ENCODE assay signal across 36 cellular contexts in genomic region chr15:56982987-56983386, GRCh38.
DNase-seq lines count a peak whose midpoint lies in the region; ATAC-seq, FAIRE-seq and TF ChIP-seq lines count a peak whose summit lies in the region.
"Had no signal": no experiment of that assay in that cellular context is flagged by ENCODE, and none has a peak within 500 bp of the region (broad histone marks: within the 10 kb centered on the region; RNA-seq: fewer than 3 reads in every experiment).

No MANE protein-coding gene starts in this region.

- H3K4me1 Mint-ChIP-seq in activated CD4-positive, alpha-beta T cell treated with anti-CD3 and anti-CD28 coated beads for 36 hours: peaks cover 52% of the 10 kb centered on the region
- peaks cover 15% of the 10 kb centered on the region for H3K4me1 Mint-ChIP-seq in activated CD4-positive, alpha-beta T cell treated with anti-CD3 and anti-CD28 coated beads, Interleukin-2, amount 10 ng/mL, durations not matched to agents 24 days and 14 days

- no peaks in the 10 kb centered on the region for H3K27me3 Mint-ChIP-seq in activated CD4-positive, alpha-beta T cell treated with anti-CD3 and anti-CD28 coated beads for 36 hours
- H3K27me3 Mint-ChIP-seq in activated CD4-positive, alpha-beta T cell treated with anti-CD3 and anti-CD28 coated beads, Interleukin-2, amount 10 ng/mL, durations not matched to agents 24 days and 14 days: no peaks in the 10 kb centered on the region
- H3K27me3 Mint-ChIP-seq: activated naive CD8-positive, alpha-beta T cell treated with anti-CD3 and anti-CD28 coated beads, Interleukin-2, amount 50 U/mL, for 24 hours; central memory CD8-positive, alpha-beta T cell; dendritic cell treated with granulocyte-macrophage colony-stimulating factor and Interleukin-4, amounts not matched to agents 40 ng/mL and 50 ng/mL, for 4 days; naive B cell; stimulated activated memory B cell treated with anti-CD40 and anti-IgM and Interleukin-4, amounts not matched to agents 10 μg/mL and 1 μg/mL and 100 μg/mL, for 72 hours had no signal

- CTCF ChIA-PET in activated CD4-positive, alpha-beta T cell treated with anti-CD3 and anti-CD28 coated beads for 36 hours (lab: Charles Lee): no interaction called here

- POLR2A ChIA-PET in activated CD4-positive, alpha-beta T cell treated with anti-CD3 and anti-CD28 coated beads for 36 hours (lab: Charles Lee): no interaction called here

- no peak overlapping the region for H2AFZ ChIP-seq in Karpas-422 (ENCODE audit: low read length)

- DNase-seq in activated CD4-positive, alpha-beta T cell treated with anti-CD3 and anti-CD28 coated beads for 36 hours: no peak
- DNase-seq in activated CD4-positive, alpha-beta T cell treated with anti-CD3 and anti-CD28 coated beads, Interleukin-2, amount 10 ng/mL, durations not matched to agents 24 days and 14 days: no peak
- no peak for DNase-seq in Karpas-422
- DNase-seq in choroid plexus epithelial cell (ENCODE audit: low read depth): peak; percentile 18
- DNase-seq in small intestine: peak; percentile 52
- no peak for DNase-seq in activated effector memory CD4-positive, alpha-beta T cell treated with anti-CD3 and anti-CD28 coated beads, Interleukin-2, amount 50 U/mL, for 16 hours
- DNase-seq: activated CD4-positive, alpha-beta T cell treated with anti-CD3 and anti-CD28 coated beads, Interleukin-2, amount 50 U/mL, for 1 hour; activated gamma-delta T cell treated with Interleukin-2 at 50 U/mL for 16 hours; activated naive CD8-positive, alpha-beta T cell treated with anti-CD3 and anti-CD28 coated beads, Interleukin-2, amount 50 U/mL, for 24 hours; activated T-cell treated with anti-CD3 and anti-CD28 coated beads, Interleukin-2, amount 50 U/mL, for 1 hour; DMS153; endodermal cell; foreskin fibroblast; H9; head of caudate nucleus; midbrain; naive B cell; NCI-H1436 treated with DMSO at 0.1 percent for 48 hours; NCI-H226; NCI-H526 treated with DMSO at 0.1 percent for 48 hours; SHP77; SW 1271; upper lobe of right lung; WERI-Rb-1 had no signal

- peak; percentile 26 for ATAC-seq in activated CD4-positive, alpha-beta T cell treated with anti-CD3 and anti-CD28 coated beads for 36 hours
- no peak for ATAC-seq in HG02642 (IDR thresholded peaks at IDR 0.05; ENCODE audit: poor library complexity, unreplicated experiment)
- ATAC-seq in GM19455 (IDR thresholded peaks at IDR 0.05; ENCODE audit: unreplicated experiment): no peak
- ATAC-seq: activated naive CD8-positive, alpha-beta T cell treated with anti-CD3 and anti-CD28 coated beads, Interleukin-2, amount 50 U/mL, for 24 hours; Panc1; stimulated activated memory B cell treated with anti-CD40 and anti-IgM and Interleukin-4, amounts not matched to agents 10 μg/mL and 1 μg/mL and 100 μg/mL, for 72 hours; upper lobe of right lung had no signal

- no peaks in the 10 kb centered on the region for H4K20me1 ChIP-seq in Karpas-422 (ENCODE audit: insufficient read depth, low read depth, low read length)

- peaks cover 98% of the 10 kb centered on the region for H3K79me2 ChIP-seq in Karpas-422 (ENCODE audit: low read length)

- no peak overlapping the region for H3K27ac Mint-ChIP-seq in activated CD4-positive, alpha-beta T cell treated with anti-CD3 and anti-CD28 coated beads for 36 hours
- H3K27ac Mint-ChIP-seq in activated CD4-positive, alpha-beta T cell treated with anti-CD3 and anti-CD28 coated beads, Interleukin-2, amount 10 ng/mL, durations not matched to agents 24 days and 14 days: no peak overlapping the region
- H3K27ac Mint-ChIP-seq: activated naive CD8-positive, alpha-beta T cell treated with anti-CD3 and anti-CD28 coated beads, Interleukin-2, amount 50 U/mL, for 24 hours; dendritic cell treated with granulocyte-macrophage colony-stimulating factor and Interleukin-4, amounts not matched to agents 40 ng/mL and 50 ng/mL, for 4 days; endodermal cell; H9; stimulated activated memory B cell treated with anti-CD40 and anti-IgM and Interleukin-4, amounts not matched to agents 10 μg/mL and 1 μg/mL and 100 μg/mL, for 72 hours had no signal

- intact Hi-C loops in activated CD4-positive, alpha-beta T cell treated with anti-CD3 and anti-CD28 coated beads for 36 hours (cut with DNase I, micrococcal nuclease): loop anchor here in 1 of 2 experiments (10.0 kb wide), 1 partner anchor 248 kb away; the partner anchor contains the start of gene ZNF280D
- intact Hi-C loops in activated CD4-positive, alpha-beta T cell treated with anti-CD3 and anti-CD28 coated beads, Interleukin-2, amount 10 ng/mL, durations not matched to agents 24 days and 14 days (cut with micrococcal nuclease): loop anchor here (10.0 kb wide), 1 partner anchor 172 kb away; no protein-coding TSS in a partner anchor

- H3K27me3 ChIP-seq in Karpas-422 (ENCODE audit: low read length): no peaks in the 10 kb centered on the region
- H3K27me3 ChIP-seq in small intestine (ENCODE audit: control insufficient read depth in 2 of 2, insufficient read depth in 2 of 2, low read length in 2 of 2): no peaks in the 10 kb centered on the region
- H3K27me3 ChIP-seq: esophagus muscularis mucosa, upper lobe of right lung had no signal

- H3K9me2 ChIP-seq in Karpas-422 (replicated peaks; ENCODE audit: insufficient read depth, low read length): no peaks in the 10 kb centered on the region

- no peaks in the 10 kb centered on the region for H3K9me3 Mint-ChIP-seq in activated CD4-positive, alpha-beta T cell treated with anti-CD3 and anti-CD28 coated beads for 36 hours (ENCODE audit: low read depth)
- no peaks in the 10 kb centered on the region for H3K9me3 Mint-ChIP-seq in activated CD4-positive, alpha-beta T cell treated with anti-CD3 and anti-CD28 coated beads, Interleukin-2, amount 10 ng/mL, durations not matched to agents 24 days and 14 days
- H3K9me3 Mint-ChIP-seq: activated naive CD8-positive, alpha-beta T cell treated with anti-CD3 and anti-CD28 coated beads, Interleukin-2, amount 50 U/mL, for 24 hours; central memory CD8-positive, alpha-beta T cell; dendritic cell treated with granulocyte-macrophage colony-stimulating factor and Interleukin-4, amounts not matched to agents 40 ng/mL and 50 ng/mL, for 4 days; endodermal cell; H9; naive B cell; stimulated activated memory B cell treated with anti-CD40 and anti-IgM and Interleukin-4, amounts not matched to agents 10 μg/mL and 1 μg/mL and 100 μg/mL, for 72 hours had no signal

- 19 to 59% (median 38%) methylated on average over 1 of the region's 1 CpG for WGBS in small intestine, 3 donors

- H3K4me2 ChIP-seq in Karpas-422 (ENCODE audit: low read depth, low read length, poor library complexity, severe bottlenecking): peak overlapping the region; percentile 6
- H3K4me2 ChIP-seq: KMS-11 had no signal

- no peak overlapping the region for H3K4me3 Mint-ChIP-seq in activated CD4-positive, alpha-beta T cell treated with anti-CD3 and anti-CD28 coated beads for 36 hours
- no peak overlapping the region for H3K4me3 Mint-ChIP-seq in activated CD4-positive, alpha-beta T cell treated with anti-CD3 and anti-CD28 coated beads, Interleukin-2, amount 10 ng/mL, durations not matched to agents 24 days and 14 days
- H3K4me3 Mint-ChIP-seq: activated naive CD8-positive, alpha-beta T cell treated with anti-CD3 and anti-CD28 coated beads, Interleukin-2, amount 50 U/mL, for 24 hours; central memory CD8-positive, alpha-beta T cell; dendritic cell treated with granulocyte-macrophage colony-stimulating factor and Interleukin-4, amounts not matched to agents 40 ng/mL and 50 ng/mL, for 4 days; endodermal cell; H9; naive B cell; stimulated activated memory B cell treated with anti-CD40 and anti-IgM and Interleukin-4, amounts not matched to agents 10 μg/mL and 1 μg/mL and 100 μg/mL, for 72 hours had no signal

- H3K4me3 ChIP-seq in Karpas-422 (ENCODE audit: low read length) (no peak overlapping the region), choroid plexus epithelial cell (ENCODE audit: low read depth, low read length) (no peak overlapping the region), small intestine (ENCODE audit: low read depth in 1 of 2, low read length in 2 of 2) (no peak overlapping the region)
- H3K4me3 ChIP-seq: esophagus muscularis mucosa, upper lobe of right lung had no signal

- H3K27ac ChIP-seq in Karpas-422 (ENCODE audit: low read length): peak overlapping the region; percentile 95
- H3K27ac ChIP-seq in small intestine (ENCODE audit: low read depth in 1 of 2, low read length in 1 of 2): no peak overlapping the region
- H3K27ac ChIP-seq: esophagus muscularis mucosa, KMS-11, upper lobe of right lung, WERI-Rb-1 had no signal

- H3K36me3 Mint-ChIP-seq in activated CD4-positive, alpha-beta T cell treated with anti-CD3 and anti-CD28 coated beads for 36 hours (ENCODE audit: low read depth): no peaks in the 10 kb centered on the region
- H3K36me3 Mint-ChIP-seq in activated CD4-positive, alpha-beta T cell treated with anti-CD3 and anti-CD28 coated beads, Interleukin-2, amount 10 ng/mL, durations not matched to agents 24 days and 14 days (ENCODE audit: low read depth): no peaks in the 10 kb centered on the region
- H3K36me3 Mint-ChIP-seq: naive B cell; stimulated activated memory B cell treated with anti-CD40 and anti-IgM and Interleukin-4, amounts not matched to agents 10 μg/mL and 1 μg/mL and 100 μg/mL, for 72 hours had no signal

- no peak for FAIRE-seq in small intestine (lab: Jason Lieb, UNC)
- FAIRE-seq: A204.1, astrocyte, GM12892, HTR-8/SVneo had no signal

- H3K9me3 ChIP-seq in Karpas-422 (ENCODE audit: low read length) (no peaks in the 10 kb centered on the region), small intestine (ENCODE audit: control insufficient read depth, low read depth) (no peaks in the 10 kb centered on the region)
- H3K9me3 ChIP-seq: esophagus muscularis mucosa, upper lobe of right lung had no signal

- no peak for TF ChIP-seq CTCF in choroid plexus epithelial cell (conservative IDR thresholded peaks at IDR 0.05; ENCODE audit: low read depth, low read length)

- H3K36me3 ChIP-seq in Karpas-422 (ENCODE audit: insufficient read depth, low read length) (no peaks in the 10 kb centered on the region), small intestine (ENCODE audit: control insufficient read depth in 2 of 2, insufficient read depth in 2 of 2, low read length in 2 of 2) (no peaks in the 10 kb centered on the region)
- H3K36me3 ChIP-seq: esophagus muscularis mucosa, upper lobe of right lung, WERI-Rb-1 had no signal

- H3K9ac ChIP-seq in Karpas-422 (ENCODE audit: low read length): no peak overlapping the region
- H3K9ac ChIP-seq: KMS-11 had no signal

- H3K4me1 ChIP-seq in Karpas-422 (ENCODE audit: low read length) (peaks cover 92% of the 10 kb centered on the region), small intestine (ENCODE audit: control insufficient read depth in 2 of 2, insufficient read depth in 1 of 2, low read depth in 1 of 2, low read length in 1 of 2) (peaks cover 0 to 6% of the 10 kb centered on the region in 2 donors)

Comparison
In these comparisons a context has a peak if more than half of its experiments do, and no peak if none do; other contexts are left out.
1. DNase-seq: peak in choroid plexus epithelial cell (single experiment) and small intestine (single experiment); none in activated CD4-positive, alpha-beta T cell treated with anti-CD3 and anti-CD28 coated beads for 36 hours (single experiment), activated CD4-positive, alpha-beta T cell treated with anti-CD3 and anti-CD28 coated beads, Interleukin-2, amount 10 ng/mL, durations not matched to agents 24 days and 14 days (single experiment), Karpas-422 (single experiment) and activated effector memory CD4-positive, alpha-beta T cell treated with anti-CD3 and anti-CD28 coated beads, Interleukin-2, amount 50 U/mL, for 16 hours (single experiment).